ENCODE assay signal across 7 cellular contexts in the genomic region with DNA sequence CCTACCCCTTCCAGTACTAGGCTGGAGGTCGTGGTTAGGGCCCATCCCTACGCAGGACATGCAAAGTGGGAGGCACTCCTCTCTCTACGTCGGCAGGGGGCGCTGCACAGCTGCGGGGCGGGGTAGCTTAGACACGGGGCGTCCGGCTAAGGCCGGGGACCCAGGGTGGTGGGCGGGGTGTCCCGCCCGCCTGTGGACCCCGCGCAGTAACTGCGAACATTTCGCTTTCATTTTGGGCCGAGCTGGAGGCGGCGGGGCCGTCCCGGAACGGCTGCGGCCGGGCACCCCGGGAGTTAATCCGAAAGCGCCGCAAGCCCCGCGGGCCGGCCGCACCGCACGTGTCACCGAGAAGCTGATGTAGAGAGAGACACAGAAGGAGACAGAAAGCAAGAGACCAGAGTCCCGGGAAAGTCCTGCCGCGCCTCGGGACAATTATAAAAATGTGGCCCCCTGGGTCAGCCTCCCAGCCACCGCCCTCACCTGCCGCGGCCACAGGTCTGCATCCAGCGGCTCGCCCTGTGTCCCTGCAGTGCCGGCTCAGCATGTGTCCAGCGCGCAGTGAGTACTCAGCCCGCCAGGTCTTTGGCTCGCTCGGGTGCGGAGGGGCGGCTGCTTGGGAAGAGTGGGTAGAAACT. TPM values are rescaled to one million over a fixed set of nuclear protein-coding genes. Genes with fewer than 3 reads are reported as not detected.
DNase-seq lines count a peak whose midpoint lies in the region; ATAC-seq and TF ChIP-seq lines count a peak whose summit lies in the region.

A gene (plus strand): TSS at position 219 of the 635 bp plus-strand sequence.

- H3K27me3 Mint-ChIP-seq in WTC11 (ENCODE audit: low read depth), result peaks cover 33% of the 10 kb centered on the region

- H3K27ac Mint-ChIP-seq in WTC11, result no peak within 1 kb of the TSS

- H3K36me3 ChIP-seq in kidney epithelial cell (ENCODE audit: control insufficient read depth, insufficient read depth, low read length), result no peaks in the 10 kb centered on the region

- H3K27me3 ChIP-seq in kidney epithelial cell (ENCODE audit: control insufficient read depth, insufficient read depth, low read length), result no peaks in the 10 kb centered on the region

- H3K4me3 Mint-ChIP-seq in WTC11, result peak within 1 kb of the TSS; percentile 75

- H3K4me1 Mint-ChIP-seq in WTC11, result peaks cover 24% of the 10 kb centered on the region

- peak; percentile 96 for TF ChIP-seq CTCF in WTC11 (IDR thresholded peaks at IDR 0.05)
- peak; percentile 96 for TF ChIP-seq CTCF in kidney epithelial cell (IDR thresholded peaks at IDR 0.05; ENCODE audit: insufficient read depth, low read length, poor library complexity, severe bottlenecking)

- DNase-seq in NCI-H1048 (lab: John Stamatoyannopoulos, UW) (peak; percentile 75), WTC11 (ENCODE audit: low spot score) (peak; percentile 87), caudate nucleus (lab: John Stamatoyannopoulos, UW) (peak in 55 of 61 donors; percentile 4 to 73 (median 47)), kidney epithelial cell (ENCODE audit: low read depth) (peak; percentile 23)
- peak; percentile 56 to 70 (median 62) for DNase-seq in stimulated activated CD4-positive, alpha-beta T cell treated with anti-CD3 and anti-CD28 coated beads, Interleukin-1b, Interleukin-23, amount 100 ng/mL, for 24 hours (ENCODE audit: low read depth in 4 of 4, low spot score in 1 of 4)

- H3K9me3 Mint-ChIP-seq in WTC11, result peaks cover 16% of the 10 kb centered on the region

- no peak within 1 kb of the TSS for H3K27ac ChIP-seq in caudate nucleus (ENCODE audit: low read depth, low read length)

- POLR2A ChIA-PET in WTC11 (lab: Charles Lee), result interaction anchor here (0.6 kb wide), 1 partner anchor 14 kb away, joined by 8 read pairs; no protein-coding TSS in a partner anchor

- peak; percentile 96 for ATAC-seq in GM18498 (IDR thresholded peaks at IDR 0.05; ENCODE audit: unreplicated experiment)
- ATAC-seq in HG02610 (IDR thresholded peaks at IDR 0.05; ENCODE audit: unreplicated experiment), result peak; percentile 89
- peak; percentile 97 for ATAC-seq in WTC11

- CTCF ChIA-PET in WTC11 (lab: Charles Lee), result interaction anchor here (0.6 to 5.8 kb wide), 53 partner anchors 9 to 729 kb away, joined by 3 to 45 read pairs (median 4); a partner anchor contains a TSS

- H3K36me3 Mint-ChIP-seq in WTC11, result peaks cover 19% of the 10 kb centered on the region

- H3K4me3 ChIP-seq in kidney epithelial cell (ENCODE audit: low read depth, low read length), result peak within 1 kb of the TSS; percentile 54

TF ChIP-seq in WTC11, 78 proteins besides CTCF, POLR2A, EP300 and RAD21:
- TF ChIP-seq, protein P1, sequence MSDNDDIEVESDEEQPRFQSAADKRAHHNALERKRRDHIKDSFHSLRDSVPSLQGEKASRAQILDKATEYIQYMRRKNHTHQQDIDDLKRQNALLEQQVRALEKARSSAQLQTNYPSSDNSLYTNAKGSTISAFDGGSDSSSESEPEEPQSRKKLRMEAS (CRISPR knock-in tag; IDR thresholded peaks at IDR 0.05), result peak; percentile 36; the same call in 1 of the 2 replicates
- TF ChIP-seq, protein P2, sequence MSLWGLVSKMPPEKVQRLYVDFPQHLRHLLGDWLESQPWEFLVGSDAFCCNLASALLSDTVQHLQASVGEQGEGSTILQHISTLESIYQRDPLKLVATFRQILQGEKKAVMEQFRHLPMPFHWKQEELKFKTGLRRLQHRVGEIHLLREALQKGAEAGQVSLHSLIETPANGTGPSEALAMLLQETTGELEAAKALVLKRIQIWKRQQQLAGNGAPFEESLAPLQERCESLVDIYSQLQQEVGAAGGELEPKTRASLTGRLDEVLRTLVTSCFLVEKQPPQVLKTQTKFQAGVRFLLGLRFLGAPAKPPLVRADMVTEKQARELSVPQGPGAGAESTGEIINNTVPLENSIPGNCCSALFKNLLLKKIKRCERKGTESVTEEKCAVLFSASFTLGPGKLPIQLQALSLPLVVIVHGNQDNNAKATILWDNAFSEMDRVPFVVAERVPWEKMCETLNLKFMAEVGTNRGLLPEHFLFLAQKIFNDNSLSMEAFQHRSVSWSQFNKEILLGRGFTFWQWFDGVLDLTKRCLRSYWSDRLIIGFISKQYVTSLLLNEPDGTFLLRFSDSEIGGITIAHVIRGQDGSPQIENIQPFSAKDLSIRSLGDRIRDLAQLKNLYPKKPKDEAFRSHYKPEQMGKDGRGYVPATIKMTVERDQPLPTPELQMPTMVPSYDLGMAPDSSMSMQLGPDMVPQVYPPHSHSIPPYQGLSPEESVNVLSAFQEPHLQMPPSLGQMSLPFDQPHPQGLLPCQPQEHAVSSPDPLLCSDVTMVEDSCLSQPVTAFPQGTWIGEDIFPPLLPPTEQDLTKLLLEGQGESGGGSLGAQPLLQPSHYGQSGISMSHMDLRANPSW (CRISPR knock-in tag; conservative IDR thresholded peaks at IDR 0.05; ENCODE audit: low read depth), result no peak
- TF ChIP-seq, protein P3, sequence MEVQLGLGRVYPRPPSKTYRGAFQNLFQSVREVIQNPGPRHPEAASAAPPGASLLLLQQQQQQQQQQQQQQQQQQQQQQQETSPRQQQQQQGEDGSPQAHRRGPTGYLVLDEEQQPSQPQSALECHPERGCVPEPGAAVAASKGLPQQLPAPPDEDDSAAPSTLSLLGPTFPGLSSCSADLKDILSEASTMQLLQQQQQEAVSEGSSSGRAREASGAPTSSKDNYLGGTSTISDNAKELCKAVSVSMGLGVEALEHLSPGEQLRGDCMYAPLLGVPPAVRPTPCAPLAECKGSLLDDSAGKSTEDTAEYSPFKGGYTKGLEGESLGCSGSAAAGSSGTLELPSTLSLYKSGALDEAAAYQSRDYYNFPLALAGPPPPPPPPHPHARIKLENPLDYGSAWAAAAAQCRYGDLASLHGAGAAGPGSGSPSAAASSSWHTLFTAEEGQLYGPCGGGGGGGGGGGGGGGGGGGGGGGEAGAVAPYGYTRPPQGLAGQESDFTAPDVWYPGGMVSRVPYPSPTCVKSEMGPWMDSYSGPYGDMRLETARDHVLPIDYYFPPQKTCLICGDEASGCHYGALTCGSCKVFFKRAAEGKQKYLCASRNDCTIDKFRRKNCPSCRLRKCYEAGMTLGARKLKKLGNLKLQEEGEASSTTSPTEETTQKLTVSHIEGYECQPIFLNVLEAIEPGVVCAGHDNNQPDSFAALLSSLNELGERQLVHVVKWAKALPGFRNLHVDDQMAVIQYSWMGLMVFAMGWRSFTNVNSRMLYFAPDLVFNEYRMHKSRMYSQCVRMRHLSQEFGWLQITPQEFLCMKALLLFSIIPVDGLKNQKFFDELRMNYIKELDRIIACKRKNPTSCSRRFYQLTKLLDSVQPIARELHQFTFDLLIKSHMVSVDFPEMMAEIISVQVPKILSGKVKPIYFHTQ (CRISPR knock-in tag; IDR thresholded peaks at IDR 0.05), result no peak
- no peak for TF ChIP-seq ZNF121 (CRISPR knock-in tag; IDR thresholded peaks at IDR 0.05)
- TF ChIP-seq ETV6 (CRISPR knock-in tag; IDR thresholded peaks at IDR 0.05), result no peak
- TF ChIP-seq, protein P4, sequence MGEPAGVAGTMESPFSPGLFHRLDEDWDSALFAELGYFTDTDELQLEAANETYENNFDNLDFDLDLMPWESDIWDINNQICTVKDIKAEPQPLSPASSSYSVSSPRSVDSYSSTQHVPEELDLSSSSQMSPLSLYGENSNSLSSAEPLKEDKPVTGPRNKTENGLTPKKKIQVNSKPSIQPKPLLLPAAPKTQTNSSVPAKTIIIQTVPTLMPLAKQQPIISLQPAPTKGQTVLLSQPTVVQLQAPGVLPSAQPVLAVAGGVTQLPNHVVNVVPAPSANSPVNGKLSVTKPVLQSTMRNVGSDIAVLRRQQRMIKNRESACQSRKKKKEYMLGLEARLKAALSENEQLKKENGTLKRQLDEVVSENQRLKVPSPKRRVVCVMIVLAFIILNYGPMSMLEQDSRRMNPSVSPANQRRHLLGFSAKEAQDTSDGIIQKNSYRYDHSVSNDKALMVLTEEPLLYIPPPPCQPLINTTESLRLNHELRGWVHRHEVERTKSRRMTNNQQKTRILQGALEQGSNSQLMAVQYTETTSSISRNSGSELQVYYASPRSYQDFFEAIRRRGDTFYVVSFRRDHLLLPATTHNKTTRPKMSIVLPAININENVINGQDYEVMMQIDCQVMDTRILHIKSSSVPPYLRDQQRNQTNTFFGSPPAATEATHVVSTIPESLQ (CRISPR knock-in tag; IDR thresholded peaks at IDR 0.05), result no peak
- no peak for TF ChIP-seq SMAD4 (CRISPR knock-in tag; IDR thresholded peaks at IDR 0.05)
- TF ChIP-seq ZNF423 (CRISPR knock-in tag; IDR thresholded peaks at IDR 0.05), result peak; percentile 92
- TF ChIP-seq, protein P5, sequence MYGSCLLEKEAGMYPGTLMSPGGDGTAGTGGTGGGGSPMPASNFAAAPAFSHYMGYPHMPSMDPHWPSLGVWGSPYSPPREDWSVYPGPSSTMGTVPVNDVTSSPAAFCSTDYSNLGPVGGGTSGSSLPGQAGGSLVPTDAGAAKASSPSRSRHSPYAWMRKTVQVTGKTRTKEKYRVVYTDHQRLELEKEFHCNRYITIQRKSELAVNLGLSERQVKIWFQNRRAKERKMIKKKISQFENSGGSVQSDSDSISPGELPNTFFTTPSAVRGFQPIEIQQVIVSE (CRISPR knock-in tag; IDR thresholded peaks at IDR 0.05; ENCODE audit: borderline replicate concordance), result no peak
- no peak for TF ChIP-seq RORB (CRISPR knock-in tag; IDR thresholded peaks at IDR 0.05)
- no peak for TF ChIP-seq ZNF671 (CRISPR knock-in tag; IDR thresholded peaks at IDR 0.05)
- TF ChIP-seq, protein P6, sequence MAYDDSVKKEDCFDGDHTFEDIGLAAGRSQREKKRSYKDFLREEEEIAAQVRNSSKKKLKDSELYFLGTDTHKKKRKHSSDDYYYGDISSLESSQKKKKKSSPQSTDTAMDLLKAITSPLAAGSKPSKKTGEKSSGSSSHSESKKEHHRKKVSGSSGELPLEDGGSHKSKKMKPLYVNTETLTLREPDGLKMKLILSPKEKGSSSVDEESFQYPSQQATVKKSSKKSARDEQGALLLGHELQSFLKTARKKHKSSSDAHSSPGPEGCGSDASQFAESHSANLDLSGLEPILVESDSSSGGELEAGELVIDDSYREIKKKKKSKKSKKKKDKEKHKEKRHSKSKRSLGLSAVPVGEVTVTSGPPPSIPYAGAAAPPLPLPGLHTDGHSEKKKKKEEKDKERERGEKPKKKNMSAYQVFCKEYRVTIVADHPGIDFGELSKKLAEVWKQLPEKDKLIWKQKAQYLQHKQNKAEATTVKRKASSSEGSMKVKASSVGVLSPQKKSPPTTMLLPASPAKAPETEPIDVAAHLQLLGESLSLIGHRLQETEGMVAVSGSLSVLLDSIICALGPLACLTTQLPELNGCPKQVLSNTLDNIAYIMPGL (CRISPR knock-in tag; IDR thresholded peaks at IDR 0.05), result peak; percentile 97
- peak; percentile 43; the same call in 1 of the 2 replicates for TF ChIP-seq CREM (CRISPR knock-in tag; IDR thresholded peaks at IDR 0.05)
- no peak for TF ChIP-seq JAZF1 (CRISPR knock-in tag; IDR thresholded peaks at IDR 0.05)
- TF ChIP-seq SP1 (CRISPR knock-in tag; conservative IDR thresholded peaks at IDR 0.05), result peak; percentile 55; the same call in 1 of the 2 replicates
- TF ChIP-seq ESRRA (CRISPR knock-in tag; IDR thresholded peaks at IDR 0.05; ENCODE audit: borderline replicate concordance), result no peak
- no peak for TF ChIP-seq HMGA2 (CRISPR knock-in tag; IDR thresholded peaks at IDR 0.05)

RNA-seq across cellular contexts. Expression of the gene that starts here (rescaled TPM):
- total RNA-seq in WTC11 (2021) (0.69 to 1.0 TPM (median 0.69 TPM) in 3 replicates), kidney epithelial cell (0.75 and 2.3 TPM in 2 replicates)

Comparison
In these comparisons a context has a peak if more than half of its experiments do, and no peak if none do; other contexts are left out.
1. DNase-seq: peak in every context shown above with its lines; median percentile 87 in WTC11; 75 in NCI-H1048; 62 in stimulated activated CD4-positive, alpha-beta T cell treated with anti-CD3 and anti-CD28 coated beads, Interleukin-1b, Interleukin-23, amount 100 ng/mL, for 24 hours; 47 in caudate nucleus; 23 in kidney epithelial cell.